ENCODE assay signal across 18 cellular contexts in genomic region chr9:134357631-134358025, GRCh38. TPM values are rescaled to one million over a fixed set of nuclear protein-coding genes. Genes with fewer than 3 reads are reported as not detected.
DNase-seq lines count a peak whose midpoint lies in the region; TF ChIP-seq lines count a peak whose summit lies in the region.
"Had no signal": no experiment of that assay in that cellular context is flagged by ENCODE, and none has a peak within 500 bp of the region (broad histone marks: within the 10 kb centered on the region; RNA-seq: fewer than 3 reads in every experiment).

No MANE protein-coding gene starts in this region.

- peak overlapping the region; percentile 63; the same call in 1 of the 2 replicates for H3K4me3 ChIP-seq in PC-9
- no peak overlapping the region for H3K4me3 ChIP-seq in epithelial cell of esophagus (ENCODE audit: low read length)
- no peak overlapping the region for H3K4me3 ChIP-seq in urinary bladder (ENCODE audit: low read depth, low read length)

- no peaks in the 10 kb centered on the region for H3K9me3 Mint-ChIP-seq in osteocyte (ENCODE audit: unreplicated experiment)
- H3K9me3 Mint-ChIP-seq: activated CD4-positive, alpha-beta T cell treated with anti-CD3 and anti-CD28 coated beads, Interleukin-2, amount 10 ng/mL, durations not matched to agents 7 days and 5 days; activated naive CD4-positive, alpha-beta T cell treated with anti-CD3 and anti-CD28 coated beads for 36 hours; nephron had no signal

- H3K4me1 Mint-ChIP-seq in osteocyte (ENCODE audit: unreplicated experiment) = peaks cover 44% of the 10 kb centered on the region
- H3K4me1 Mint-ChIP-seq: activated CD4-positive, alpha-beta T cell treated with anti-CD3 and anti-CD28 coated beads, Interleukin-2, amount 10 ng/mL, durations not matched to agents 7 days and 5 days had no signal

- peaks cover 66% of the 10 kb centered on the region for H3F3A ChIP-seq in PC-9 (ENCODE audit: insufficient read depth, low read depth)

- H3K27ac ChIP-seq in PC-9 (peak overlapping the region; percentile 87), urinary bladder (ENCODE audit: low read depth) (peak overlapping the region; percentile 64), substantia nigra (ENCODE audit: low read depth, low read length, poor library complexity, severe bottlenecking) (no peak overlapping the region)

- H3K79me2 ChIP-seq in PC-9 (ENCODE audit: low read depth) = peaks cover 86% of the 10 kb centered on the region

- H3K9me2 ChIP-seq in PC-9 (ENCODE audit: insufficient read depth) = no peaks in the 10 kb centered on the region
- H3K9me2 ChIP-seq: SK-N-SH had no signal

- intact Hi-C loops in PC-9 (cut with micrococcal nuclease; ENCODE audit: unreplicated experiment) = loop anchor here (1.0 to 2.0 kb wide), 4 partner anchors 29 to 193 kb away; partner anchors contain the start of gene RNU6ATAC

- H3K4me1 ChIP-seq in PC-9 (replicated peaks; ENCODE audit: insufficient read depth) = peaks cover 88% of the 10 kb centered on the region
- peaks cover 6% of the 10 kb centered on the region for H3K4me1 ChIP-seq in urinary bladder (ENCODE audit: insufficient read depth)

- no peaks in the 10 kb centered on the region for H3K9me3 ChIP-seq in PC-9 (ENCODE audit: insufficient read depth, low read depth)
- H3K9me3 ChIP-seq: SK-N-SH, stomach had no signal

- no peak overlapping the region for H2AFZ ChIP-seq in PC-9

- peak overlapping the region; percentile 44 for H3K27ac Mint-ChIP-seq in osteocyte (ENCODE audit: unreplicated experiment)
- H3K27ac Mint-ChIP-seq: activated CD4-positive, alpha-beta T cell treated with anti-CD3 and anti-CD28 coated beads, Interleukin-2, amount 10 ng/mL, durations not matched to agents 7 days and 5 days; activated naive CD4-positive, alpha-beta T cell treated with anti-CD3 and anti-CD28 coated beads for 36 hours; nephron had no signal

- no TSS peak for BruUV-seq in PC-9 (replicated peaks; lab: Mats Ljungman, UMichigan)

- CTCF ChIA-PET in PC-9 (lab: Charles Lee) = no interaction called here

- POLR2A ChIA-PET in PC-9 (lab: Charles Lee; ENCODE audit: unreplicated experiment) = no interaction called here

- peak overlapping the region; percentile 98 for H3K4me2 ChIP-seq in PC-9
- H3K4me2 ChIP-seq: SK-N-SH had no signal

- H3K27me3 ChIP-seq in PC-9 (ENCODE audit: insufficient read depth, low read depth) = no peaks in the 10 kb centered on the region
- H3K27me3 ChIP-seq: stomach had no signal

- DNase-seq in PC-9 (peak in 1 of 2 experiments; percentile 88), epithelial cell of esophagus (ENCODE audit: low read depth) (peak; percentile 44), osteocyte (ENCODE audit: extremely low spot score, unreplicated experiment) (no peak), NOMO-1 treated with DMSO at 0.1 percent for 48 hours (lab: John Stamatoyannopoulos, UW; ENCODE audit: unreplicated experiment) (no peak), substantia nigra (lab: John Stamatoyannopoulos, UW) (no peak)
- DNase-seq in activated T-cell treated with anti-CD3 and anti-CD28 coated beads, Interleukin-2, amount 50 U/mL, for 1 hour = no peak
- DNase-seq: activated CD4-positive, alpha-beta T cell treated with anti-CD3 and anti-CD28 coated beads, Interleukin-2, amount 10 ng/mL, durations not matched to agents 7 days and 5 days; activated naive CD4-positive, alpha-beta T cell treated with anti-CD3 and anti-CD28 coated beads for 36 hours; dermis blood vessel endothelial cell; KBM-7; mesenchymal stem cell; NCI-H1105; NCI-H2107; right cardiac atrium had no signal

- H3K27me3 Mint-ChIP-seq in osteocyte (ENCODE audit: unreplicated experiment) = no peaks in the 10 kb centered on the region
- H3K27me3 Mint-ChIP-seq: activated CD4-positive, alpha-beta T cell treated with anti-CD3 and anti-CD28 coated beads, Interleukin-2, amount 10 ng/mL, durations not matched to agents 7 days and 5 days had no signal

- H4K20me1 ChIP-seq in PC-9 (ENCODE audit: insufficient read depth) = peaks cover 19% of the 10 kb centered on the region; the same call in 1 of the 2 replicates

- H3K4me3 Mint-ChIP-seq in osteocyte (ENCODE audit: unreplicated experiment) = no peak overlapping the region
- H3K4me3 Mint-ChIP-seq: activated CD4-positive, alpha-beta T cell treated with anti-CD3 and anti-CD28 coated beads, Interleukin-2, amount 10 ng/mL, durations not matched to agents 7 days and 5 days; activated naive CD4-positive, alpha-beta T cell treated with anti-CD3 and anti-CD28 coated beads for 36 hours; nephron had no signal

- no peak for TF ChIP-seq CTCF in PC-9 (conservative IDR thresholded peaks at IDR 0.05)
- TF ChIP-seq CTCF in epithelial cell of esophagus (IDR thresholded peaks at IDR 0.05; ENCODE audit: insufficient read depth, low read depth, low read length, missing control alignments) = no peak
- TF ChIP-seq CTCF in osteocyte (IDR thresholded peaks at IDR 0.05) = no peak

- H3K36me3 ChIP-seq in PC-9 (ENCODE audit: low read depth) (no peaks in the 10 kb centered on the region), urinary bladder (ENCODE audit: insufficient read depth) (no peaks in the 10 kb centered on the region)
- H3K36me3 ChIP-seq: stomach had no signal

- WGBS in urinary bladder = 77% methylated on average over 9 of the region's 9 CpGs

- H3K36me3 Mint-ChIP-seq in osteocyte (ENCODE audit: unreplicated experiment) = no peaks in the 10 kb centered on the region

RNA-seq across cellular contexts. Expression of gene RXRA, which starts 31.4 kb away (rescaled TPM):
- total RNA-seq in PC-9 (2021) = 116 and 146 TPM in 2 replicates
- total RNA-seq in osteocyte = 76.4 and 82.2 TPM in 2 replicates
- 19.7 TPM for total RNA-seq in urinary bladder
- 70.6 TPM for polyA plus RNA-seq in urinary bladder
